In the genomic region with DNA sequence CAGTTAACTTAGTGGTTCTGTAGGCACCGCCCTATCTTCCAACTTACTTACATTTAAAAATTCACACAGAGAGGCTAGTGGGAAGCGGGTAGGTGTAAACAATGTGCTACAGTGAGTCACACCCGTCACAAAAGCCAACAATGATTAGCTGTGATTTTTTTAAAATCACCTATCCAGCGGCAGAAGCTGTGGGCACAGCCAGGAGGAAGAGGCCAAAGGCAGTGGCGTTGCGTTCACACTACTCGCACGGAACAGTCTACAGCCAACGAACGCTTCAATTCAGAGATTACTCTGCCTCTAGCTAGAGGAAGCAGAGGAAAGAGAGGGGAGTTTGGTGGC, we compare ENCODE assay signal across 8 cellular contexts. TPM values are rescaled to one million over a fixed set of nuclear protein-coding genes. Genes with fewer than 3 reads are reported as not detected.
DNase-seq lines count a peak whose midpoint lies in the region; TF ChIP-seq lines count a peak whose summit lies in the region.

No MANE protein-coding gene starts in this region.

- POLR2A ChIA-PET in HEK293 (lab: Yijun Ruan, JAX), result no interaction called here

- H3K9me3 ChIP-seq in HEK293 (ENCODE audit: control insufficient read depth, insufficient read depth, low read depth, low read length), result no peaks in the 10 kb centered on the region

- H3K4me1 ChIP-seq in HEK293 (ENCODE audit: control insufficient read depth, insufficient read depth, low read length), result no peaks in the 10 kb centered on the region

- H3K4me3 ChIP-seq in HEK293 (ENCODE audit: low read depth, low read length), result peak overlapping the region; percentile 78

- H3K27ac ChIP-seq in HEK293 (ENCODE audit: extremely low read depth, low read depth, low read length), result peak overlapping the region; percentile 70; the same call in 1 of the 2 replicates
- peak overlapping the region; percentile 35 for H3K27ac ChIP-seq in cingulate gyrus (ENCODE audit: low read depth, low read length)

- TF ChIP-seq CTCF in HEK293 (tag by site-specific recombination; IDR thresholded peaks at IDR 0.05), result no peak

- H3K36me3 ChIP-seq in HEK293 (ENCODE audit: control insufficient read depth in 2 of 2, insufficient read depth in 1 of 2, low read length in 2 of 2), result no peaks in the 10 kb centered on the region

- CTCF ChIA-PET in HEK293 (lab: Yijun Ruan, JAX), result interaction anchor here (0.6 kb wide), 1 partner anchor 543 kb away, joined by 4 read pairs; no protein-coding TSS in a partner anchor

- DNase-seq in NCI-H82 treated with DMSO at 0.1 percent for 48 hours (lab: John Stamatoyannopoulos, UW; ENCODE audit: unreplicated experiment) (peak; percentile 84), NCI-H82 (lab: John Stamatoyannopoulos, UW) (no peak), NCI-H2081 treated with DMSO at 0.1 percent for 48 hours (lab: John Stamatoyannopoulos, UW) (peak; percentile 86), midbrain (lab: John Stamatoyannopoulos, UW) (peak; percentile 53), mesenteric fat pad (ENCODE audit: low spot score) (no peak), ecto neural progenitor cell (ENCODE audit: low spot score) (no peak)

TF ChIP-seq in HEK293, 187 proteins besides CTCF, POLR2A, EP300 and RAD21 (continues in another document):
- TF ChIP-seq EGR2 (tag by site-specific recombination; IDR thresholded peaks at IDR 0.05; ENCODE audit: low read depth), result 0 out of 2 replicates have a peak, but pooled peaks have one; percentile 35
- TF ChIP-seq ZNF416 (tag by site-specific recombination; IDR thresholded peaks at IDR 0.05), result no peak
- no peak for TF ChIP-seq ZNF777 (tag by site-specific recombination; IDR thresholded peaks at IDR 0.05; ENCODE audit: borderline replicate concordance)
- TF ChIP-seq, protein P1, sequence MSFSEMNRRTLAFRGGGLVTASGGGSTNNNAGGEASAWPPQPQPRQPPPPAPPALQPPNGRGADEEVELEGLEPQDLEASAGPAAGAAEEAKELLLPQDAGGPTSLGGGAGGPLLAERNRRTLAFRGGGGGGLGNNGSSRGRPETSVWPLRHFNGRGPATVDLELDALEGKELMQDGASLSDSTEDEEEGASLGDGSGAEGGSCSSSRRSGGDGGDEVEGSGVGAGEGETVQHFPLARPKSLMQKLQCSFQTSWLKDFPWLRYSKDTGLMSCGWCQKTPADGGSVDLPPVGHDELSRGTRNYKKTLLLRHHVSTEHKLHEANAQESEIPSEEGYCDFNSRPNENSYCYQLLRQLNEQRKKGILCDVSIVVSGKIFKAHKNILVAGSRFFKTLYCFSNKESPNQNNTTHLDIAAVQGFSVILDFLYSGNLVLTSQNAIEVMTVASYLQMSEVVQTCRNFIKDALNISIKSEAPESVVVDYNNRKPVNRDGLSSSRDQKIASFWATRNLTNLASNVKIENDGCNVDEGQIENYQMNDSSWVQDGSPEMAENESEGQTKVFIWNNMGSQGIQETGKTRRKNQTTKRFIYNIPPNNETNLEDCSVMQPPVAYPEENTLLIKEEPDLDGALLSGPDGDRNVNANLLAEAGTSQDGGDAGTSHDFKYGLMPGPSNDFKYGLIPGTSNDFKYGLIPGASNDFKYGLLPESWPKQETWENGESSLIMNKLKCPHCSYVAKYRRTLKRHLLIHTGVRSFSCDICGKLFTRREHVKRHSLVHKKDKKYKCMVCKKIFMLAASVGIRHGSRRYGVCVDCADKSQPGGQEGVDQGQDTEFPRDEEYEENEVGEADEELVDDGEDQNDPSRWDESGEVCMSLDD (tag by site-specific recombination; IDR thresholded peaks at IDR 0.05), result no peak
- no peak for TF ChIP-seq HOXC10 (CRISPR knock-in tag; IDR thresholded peaks at IDR 0.05)
- no peak for TF ChIP-seq KLF16 (tag by site-specific recombination; IDR thresholded peaks at IDR 0.05)
- TF ChIP-seq, protein P2, sequence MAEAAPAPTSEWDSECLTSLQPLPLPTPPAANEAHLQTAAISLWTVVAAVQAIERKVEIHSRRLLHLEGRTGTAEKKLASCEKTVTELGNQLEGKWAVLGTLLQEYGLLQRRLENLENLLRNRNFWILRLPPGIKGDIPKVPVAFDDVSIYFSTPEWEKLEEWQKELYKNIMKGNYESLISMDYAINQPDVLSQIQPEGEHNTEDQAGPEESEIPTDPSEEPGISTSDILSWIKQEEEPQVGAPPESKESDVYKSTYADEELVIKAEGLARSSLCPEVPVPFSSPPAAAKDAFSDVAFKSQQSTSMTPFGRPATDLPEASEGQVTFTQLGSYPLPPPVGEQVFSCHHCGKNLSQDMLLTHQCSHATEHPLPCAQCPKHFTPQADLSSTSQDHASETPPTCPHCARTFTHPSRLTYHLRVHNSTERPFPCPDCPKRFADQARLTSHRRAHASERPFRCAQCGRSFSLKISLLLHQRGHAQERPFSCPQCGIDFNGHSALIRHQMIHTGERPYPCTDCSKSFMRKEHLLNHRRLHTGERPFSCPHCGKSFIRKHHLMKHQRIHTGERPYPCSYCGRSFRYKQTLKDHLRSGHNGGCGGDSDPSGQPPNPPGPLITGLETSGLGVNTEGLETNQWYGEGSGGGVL (tag by site-specific recombination; IDR thresholded peaks at IDR 0.05), result no peak
- TF ChIP-seq IKZF3 (tag by site-specific recombination; IDR thresholded peaks at IDR 0.05), result no peak
- no peak for TF ChIP-seq ZNF571 (tag by site-specific recombination; IDR thresholded peaks at IDR 0.05)
- no peak for TF ChIP-seq ZNF510 (tag by site-specific recombination; IDR thresholded peaks at IDR 0.05; ENCODE audit: insufficient replicate concordance)
- peak; percentile 80 for TF ChIP-seq ZNF660 (tag by site-specific recombination; IDR thresholded peaks at IDR 0.05)
- no peak for TF ChIP-seq ZSCAN23 (tag by site-specific recombination; IDR thresholded peaks at IDR 0.05)
- no peak for TF ChIP-seq ZNF600 (tag by site-specific recombination; IDR thresholded peaks at IDR 0.05)
- TF ChIP-seq, protein P3, sequence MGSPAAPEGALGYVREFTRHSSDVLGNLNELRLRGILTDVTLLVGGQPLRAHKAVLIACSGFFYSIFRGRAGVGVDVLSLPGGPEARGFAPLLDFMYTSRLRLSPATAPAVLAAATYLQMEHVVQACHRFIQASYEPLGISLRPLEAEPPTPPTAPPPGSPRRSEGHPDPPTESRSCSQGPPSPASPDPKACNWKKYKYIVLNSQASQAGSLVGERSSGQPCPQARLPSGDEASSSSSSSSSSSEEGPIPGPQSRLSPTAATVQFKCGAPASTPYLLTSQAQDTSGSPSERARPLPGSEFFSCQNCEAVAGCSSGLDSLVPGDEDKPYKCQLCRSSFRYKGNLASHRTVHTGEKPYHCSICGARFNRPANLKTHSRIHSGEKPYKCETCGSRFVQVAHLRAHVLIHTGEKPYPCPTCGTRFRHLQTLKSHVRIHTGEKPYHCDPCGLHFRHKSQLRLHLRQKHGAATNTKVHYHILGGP (tag by site-specific recombination; IDR thresholded peaks at IDR 0.05), result no peak
- TF ChIP-seq, protein P4, sequence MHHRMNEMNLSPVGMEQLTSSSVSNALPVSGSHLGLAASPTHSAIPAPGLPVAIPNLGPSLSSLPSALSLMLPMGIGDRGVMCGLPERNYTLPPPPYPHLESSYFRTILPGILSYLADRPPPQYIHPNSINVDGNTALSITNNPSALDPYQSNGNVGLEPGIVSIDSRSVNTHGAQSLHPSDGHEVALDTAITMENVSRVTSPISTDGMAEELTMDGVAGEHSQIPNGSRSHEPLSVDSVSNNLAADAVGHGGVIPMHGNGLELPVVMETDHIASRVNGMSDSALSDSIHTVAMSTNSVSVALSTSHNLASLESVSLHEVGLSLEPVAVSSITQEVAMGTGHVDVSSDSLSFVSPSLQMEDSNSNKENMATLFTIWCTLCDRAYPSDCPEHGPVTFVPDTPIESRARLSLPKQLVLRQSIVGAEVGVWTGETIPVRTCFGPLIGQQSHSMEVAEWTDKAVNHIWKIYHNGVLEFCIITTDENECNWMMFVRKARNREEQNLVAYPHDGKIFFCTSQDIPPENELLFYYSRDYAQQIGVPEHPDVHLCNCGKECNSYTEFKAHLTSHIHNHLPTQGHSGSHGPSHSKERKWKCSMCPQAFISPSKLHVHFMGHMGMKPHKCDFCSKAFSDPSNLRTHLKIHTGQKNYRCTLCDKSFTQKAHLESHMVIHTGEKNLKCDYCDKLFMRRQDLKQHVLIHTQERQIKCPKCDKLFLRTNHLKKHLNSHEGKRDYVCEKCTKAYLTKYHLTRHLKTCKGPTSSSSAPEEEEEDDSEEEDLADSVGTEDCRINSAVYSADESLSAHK (tag by site-specific recombination; IDR thresholded peaks at IDR 0.05), result no peak
- peak; percentile 21 for TF ChIP-seq ZFHX2 (tag by site-specific recombination; conservative IDR thresholded peaks at IDR 0.05)
- TF ChIP-seq REPIN1 (tag by site-specific recombination; IDR thresholded peaks at IDR 0.05; ENCODE audit: low read depth), result no peak
- TF ChIP-seq, protein P5, sequence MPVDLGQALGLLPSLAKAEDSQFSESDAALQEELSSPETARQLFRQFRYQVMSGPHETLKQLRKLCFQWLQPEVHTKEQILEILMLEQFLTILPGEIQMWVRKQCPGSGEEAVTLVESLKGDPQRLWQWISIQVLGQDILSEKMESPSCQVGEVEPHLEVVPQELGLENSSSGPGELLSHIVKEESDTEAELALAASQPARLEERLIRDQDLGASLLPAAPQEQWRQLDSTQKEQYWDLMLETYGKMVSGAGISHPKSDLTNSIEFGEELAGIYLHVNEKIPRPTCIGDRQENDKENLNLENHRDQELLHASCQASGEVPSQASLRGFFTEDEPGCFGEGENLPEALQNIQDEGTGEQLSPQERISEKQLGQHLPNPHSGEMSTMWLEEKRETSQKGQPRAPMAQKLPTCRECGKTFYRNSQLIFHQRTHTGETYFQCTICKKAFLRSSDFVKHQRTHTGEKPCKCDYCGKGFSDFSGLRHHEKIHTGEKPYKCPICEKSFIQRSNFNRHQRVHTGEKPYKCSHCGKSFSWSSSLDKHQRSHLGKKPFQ (tag by site-specific recombination; IDR thresholded peaks at IDR 0.05), result peak; percentile 97
- no peak for TF ChIP-seq ZBTB17 (tag by site-specific recombination; IDR thresholded peaks at IDR 0.05)
- 0 out of 2 replicates have a peak, but pooled peaks have one; percentile 30 for TF ChIP-seq ZFP37 (tag by site-specific recombination; IDR thresholded peaks at IDR 0.05)
- no peak for TF ChIP-seq ZNF133 (tag by site-specific recombination; IDR thresholded peaks at IDR 0.05)
- TF ChIP-seq ZNF146 (tag by site-specific recombination; IDR thresholded peaks at IDR 0.05), result no peak
- TF ChIP-seq ZNF544 (tag by site-specific recombination; IDR thresholded peaks at IDR 0.05), result no peak
- TF ChIP-seq ZNF521 (tag by site-specific recombination; IDR thresholded peaks at IDR 0.05), result no peak
- TF ChIP-seq ZNF514 (tag by site-specific recombination; IDR thresholded peaks at IDR 0.05), result no peak

RNA-seq across cellular contexts. Expression of a gene that starts 2.5 kb away (rescaled TPM):
- 6.5 TPM for total RNA-seq in mesenteric fat pad

Comparison
In these comparisons a context has a peak if more than half of its experiments do, and no peak if none do; other contexts are left out.
1. DNase-seq: peak in NCI-H82 treated with DMSO at 0.1 percent for 48 hours (single experiment), NCI-H2081 treated with DMSO at 0.1 percent for 48 hours (single experiment) and midbrain (single experiment); none in NCI-H82 (single experiment), mesenteric fat pad (single experiment) and ecto neural progenitor cell (single experiment).